Comparison of ENCODE assay signal across 16 cellular contexts in genomic region chr7:28507538-28508282, GRCh38.
A peak's percentile ranks its signal among the peaks of the same experiment; 100 is the strongest.
DNase-seq lines count a peak whose midpoint lies in the region; ATAC-seq lines count a peak whose summit lies in the region.
"Had no signal": no experiment of that assay in that cellular context is flagged by ENCODE, and none has a peak within 500 bp of the region (broad histone marks: within the 10 kb centered on the region; RNA-seq: fewer than 3 reads in every experiment).

No MANE protein-coding gene starts in this region.

- H3K4me3 Mint-ChIP-seq in dendritic cell treated with granulocyte-macrophage colony-stimulating factor and Interleukin-4, amounts not matched to agents 40 ng/mL and 50 ng/mL, for 4 days: no peak overlapping the region
- H3K4me3 Mint-ChIP-seq: B cell; CD4-positive, alpha-beta memory T cell had no signal

- no peak overlapping the region for H2AK5ac ChIP-seq in mesenchymal stem cell (ENCODE audit: low read length, severe bottlenecking)

- H3K4me1 ChIP-seq in mesenchymal stem cell (ENCODE audit: control insufficient read depth, insufficient read depth, low read depth, low read length): no peaks in the 10 kb centered on the region

- intact Hi-C loops in dendritic cell treated with granulocyte-macrophage colony-stimulating factor and Interleukin-4, amounts not matched to agents 40 ng/mL and 50 ng/mL, for 4 days (cut with micrococcal nuclease): loop anchor here (2.0 to 5.0 kb wide), 2 partner anchors 95 to 177 kb away; partner anchors contain the start of gene CREB5

- no peak overlapping the region for H2BK120ac ChIP-seq in mesenchymal stem cell (ENCODE audit: low read depth, low read length)

- DNase-seq in LHCN-M2 (ENCODE audit: low read depth): peak; percentile 17
- DNase-seq in mesenchymal stem cell: no peak
- DNase-seq in HuH-7.5 (ENCODE audit: low spot score): no peak
- no peak for DNase-seq in germinal center (ENCODE audit: low spot score)
- no peak for DNase-seq in mesenteric fat pad (ENCODE audit: low spot score)
- DNase-seq: CD4-positive, alpha-beta memory T cell; NCI-H1048; NCI-H1436 treated with DMSO at 0.1 percent for 48 hours; NCI-H2029 treated with DMSO at 0.1 percent for 48 hours; NCI-H510A; NCI-H774; PC-9 had no signal

- no peak overlapping the region for H3K27ac ChIP-seq in mesenchymal stem cell (ENCODE audit: low read length, poor library complexity, severe bottlenecking)
- H3K27ac ChIP-seq: KMS-11, PC-9 had no signal

- H3K18ac ChIP-seq in mesenchymal stem cell (ENCODE audit: low read depth in 1 of 2, low read length in 2 of 2): no peak overlapping the region

- WGBS in mesenchymal stem cell: 84% methylated on average over 9 of the region's 11 CpGs

- H3K27me3 ChIP-seq in mesenchymal stem cell (ENCODE audit: control insufficient read depth in 1 of 2, insufficient read depth in 1 of 2, low read length in 2 of 2): no peaks in the 10 kb centered on the region

- H4K91ac ChIP-seq in mesenchymal stem cell (ENCODE audit: low read length): no peak overlapping the region

- no peak overlapping the region for H2BK5ac ChIP-seq in mesenchymal stem cell (ENCODE audit: low read depth, low read length, poor library complexity, severe bottlenecking)

- no peaks in the 10 kb centered on the region for H3K9me3 ChIP-seq in mesenchymal stem cell (ENCODE audit: control insufficient read depth, low read length)

- peak overlapping the region; percentile 88 for H3K9ac ChIP-seq in mesenchymal stem cell (ENCODE audit: low read length)
- H3K9ac ChIP-seq: KMS-11 had no signal

- H3K27ac Mint-ChIP-seq in dendritic cell treated with granulocyte-macrophage colony-stimulating factor and Interleukin-4, amounts not matched to agents 40 ng/mL and 50 ng/mL, for 4 days: peak overlapping the region; percentile 97
- H3K27ac Mint-ChIP-seq: B cell; CD4-positive, alpha-beta memory T cell had no signal

- H3K36me3 Mint-ChIP-seq in dendritic cell treated with granulocyte-macrophage colony-stimulating factor and Interleukin-4, amounts not matched to agents 40 ng/mL and 50 ng/mL, for 4 days (ENCODE audit: low read depth): no peaks in the 10 kb centered on the region
- H3K36me3 Mint-ChIP-seq: CD4-positive, alpha-beta memory T cell had no signal

- peaks cover 9% of the 10 kb centered on the region for H3K9me3 Mint-ChIP-seq in dendritic cell treated with granulocyte-macrophage colony-stimulating factor and Interleukin-4, amounts not matched to agents 40 ng/mL and 50 ng/mL, for 4 days

- no peak overlapping the region for H2AFZ ChIP-seq in mesenchymal stem cell (ENCODE audit: low read depth, low read length)
- H2AFZ ChIP-seq: PC-9 had no signal

- no peak overlapping the region for H4K8ac ChIP-seq in mesenchymal stem cell (ENCODE audit: low read length)

- no peak overlapping the region for H3K4me3 ChIP-seq in mesenchymal stem cell (ENCODE audit: insufficient read depth in 1 of 2, low read depth in 1 of 2, low read length in 2 of 2)
- H3K4me3 ChIP-seq: PC-9 had no signal

- peaks cover 36% of the 10 kb centered on the region for H3K4me1 Mint-ChIP-seq in dendritic cell treated with granulocyte-macrophage colony-stimulating factor and Interleukin-4, amounts not matched to agents 40 ng/mL and 50 ng/mL, for 4 days (ENCODE audit: low read depth)
- H3K4me1 Mint-ChIP-seq: CD4-positive, alpha-beta memory T cell had no signal

- no peaks in the 10 kb centered on the region for H3K36me3 ChIP-seq in mesenchymal stem cell (ENCODE audit: control insufficient read depth in 1 of 2, insufficient read depth in 2 of 2, low read depth in 1 of 2, low read length in 2 of 2)

- H3K27me3 Mint-ChIP-seq in dendritic cell treated with granulocyte-macrophage colony-stimulating factor and Interleukin-4, amounts not matched to agents 40 ng/mL and 50 ng/mL, for 4 days: no peaks in the 10 kb centered on the region

- ATAC-seq in GM21390 (IDR thresholded peaks at IDR 0.05; ENCODE audit: unreplicated experiment): no peak

- no peak overlapping the region for H3K4ac ChIP-seq in mesenchymal stem cell (ENCODE audit: low read depth in 1 of 2, low read length in 2 of 2)

- no peaks in the 10 kb centered on the region for H3K79me1 ChIP-seq in mesenchymal stem cell (replicated peaks; ENCODE audit: low read length, poor library complexity, severe bottlenecking)

- no peak overlapping the region for H3K14ac ChIP-seq in mesenchymal stem cell (ENCODE audit: low read length in 2 of 2)

- no peak overlapping the region for H3K23ac ChIP-seq in mesenchymal stem cell (ENCODE audit: low read length in 2 of 2)

- no peak overlapping the region for H2BK12ac ChIP-seq in mesenchymal stem cell (ENCODE audit: low read length in 2 of 2)

- H2BK15ac ChIP-seq in mesenchymal stem cell (ENCODE audit: low read depth, poor library complexity, severe bottlenecking): no peak overlapping the region

- H3K4me2 ChIP-seq in mesenchymal stem cell (ENCODE audit: low read length, poor library complexity, severe bottlenecking): no peak overlapping the region
- H3K4me2 ChIP-seq: KMS-11, PC-9 had no signal
